ENCODE assay signal across 24 cellular contexts in the genomic region with DNA sequence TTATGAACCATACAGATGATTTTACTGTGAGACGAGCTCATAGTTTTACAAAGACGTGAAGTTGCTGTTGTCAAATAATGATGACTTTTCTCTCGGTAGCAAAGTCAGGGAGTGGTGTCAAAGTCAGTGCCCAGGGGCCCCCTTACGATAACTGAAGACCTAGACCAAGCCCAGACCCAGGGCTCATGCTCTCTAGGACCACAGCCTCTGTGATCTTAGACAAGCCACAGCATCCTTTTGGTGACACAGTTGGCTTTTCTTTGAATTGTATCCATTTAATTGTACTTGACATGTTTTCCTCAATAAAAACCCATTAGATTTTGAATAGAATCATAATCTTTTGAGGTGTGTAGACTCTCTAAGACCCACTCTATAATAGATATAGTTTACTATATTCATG. TPM values are rescaled to one million over a fixed set of nuclear protein-coding genes. Genes with fewer than 3 reads are reported as not detected.
"Had no signal": no experiment of that assay in that cellular context is flagged by ENCODE, and none has a peak within 500 bp of the region (broad histone marks: within the 10 kb centered on the region; RNA-seq: fewer than 3 reads in every experiment).

No MANE protein-coding gene starts in this region.

- H3K9me3 Mint-ChIP-seq: stimulated activated effector memory CD8-positive, alpha-beta T cell treated with anti-CD3 and anti-CD28 coated beads, Interleukin-12 subunit alpha, Interleukin-12 subunit beta, amount 100 ng/mL, for 72 hours; stimulated activated naive B cell treated with anti-CD40 and anti-IgM and Interleukin-4, amounts not matched to agents 10 μg/mL and 1 μg/mL and 100 μg/mL, for 72 hours; stimulated activated naive CD8-positive, alpha-beta T cell treated with anti-CD3 and anti-CD28 coated beads, Interleukin-15, amount 100 ng/mL, for 72 hours; stimulated activated naive CD8-positive, alpha-beta T cell treated with anti-CD3 and anti-CD28 coated beads, Interleukin-15, Interleukin-2, amounts not matched to agents 100 ng/mL and 50 ng/mL, for 24 hours; type B pancreatic cell had no signal

- H3K27ac Mint-ChIP-seq: stimulated activated effector memory CD8-positive, alpha-beta T cell treated with anti-CD3 and anti-CD28 coated beads, Interleukin-12 subunit alpha, Interleukin-12 subunit beta, amount 100 ng/mL, for 72 hours; stimulated activated memory B cell treated with anti-CD40 and anti-IgM and Interleukin-4, amounts not matched to agents 10 μg/mL and 1 μg/mL and 100 μg/mL, for 72 hours; stimulated activated naive B cell treated with anti-CD40 and anti-IgM and Interleukin-4, amounts not matched to agents 10 μg/mL and 1 μg/mL and 100 μg/mL, for 72 hours; stimulated activated naive CD8-positive, alpha-beta T cell treated with anti-CD3 and anti-CD28 coated beads, Interleukin-15, amount 100 ng/mL, for 72 hours; stimulated activated naive CD8-positive, alpha-beta T cell treated with anti-CD3 and anti-CD28 coated beads, Interleukin-15, Interleukin-2, amounts not matched to agents 100 ng/mL and 50 ng/mL, for 24 hours; type B pancreatic cell had no signal

- ATAC-seq: stimulated activated effector memory CD8-positive, alpha-beta T cell treated with anti-CD3 and anti-CD28 coated beads, Interleukin-12 subunit alpha, Interleukin-12 subunit beta, amount 100 ng/mL, for 72 hours; stimulated activated memory B cell treated with anti-CD40 and anti-IgM and Interleukin-4, amounts not matched to agents 10 μg/mL and 1 μg/mL and 100 μg/mL, for 72 hours; stimulated activated naive B cell treated with anti-CD40 and anti-IgM and Interleukin-4, amounts not matched to agents 10 μg/mL and 1 μg/mL and 100 μg/mL, for 72 hours; stimulated activated naive CD8-positive, alpha-beta T cell treated with anti-CD3 and anti-CD28 coated beads, Interleukin-15, amount 100 ng/mL, for 72 hours; stimulated activated naive CD8-positive, alpha-beta T cell treated with anti-CD3 and anti-CD28 coated beads, Interleukin-15, Interleukin-2, amounts not matched to agents 100 U/mL and 50 U/mL, for 24 hours; upper lobe of right lung had no signal

- H3K36me3 Mint-ChIP-seq: stimulated activated effector memory CD8-positive, alpha-beta T cell treated with anti-CD3 and anti-CD28 coated beads, Interleukin-12 subunit alpha, Interleukin-12 subunit beta, amount 100 ng/mL, for 72 hours; stimulated activated memory B cell treated with anti-CD40 and anti-IgM and Interleukin-4, amounts not matched to agents 10 μg/mL and 1 μg/mL and 100 μg/mL, for 72 hours had no signal

- DNase-seq: stimulated activated CD4-positive, alpha-beta T cell treated with anti-CD3 and anti-CD28 coated beads, Interleukin-2, amount 100 ng/mL, for 48 hours; stimulated activated CD4-positive, alpha-beta T cell treated with anti-CD3 and anti-CD28 coated beads, Interleukin-4, amount 100 ng/mL, for 1 hour; stimulated activated CD4-positive, alpha-beta T cell treated with anti-CD3 and anti-CD28 coated beads, Interleukin-4, amount 100 ng/mL, for 24 hours; stimulated activated CD4-positive, alpha-beta T cell treated with anti-CD3 and anti-CD28 coated beads, Interleukin-4, amount 100 ng/mL, for 4 hours; stimulated activated CD8-positive, alpha-beta memory T cell treated with anti-CD3 and anti-CD28 coated beads, Interleukin-4, amount 100 ng/mL, for 48 hours; stimulated activated naive B cell treated with anti-CD40 and anti-IgM and Interleukin-4, amounts not matched to agents 10 μg/mL and 1 μg/mL and 100 μg/mL, for 72 hours; stimulated activated naive CD4-positive, alpha-beta T cell; stimulated activated naive CD4-positive, alpha-beta T cell treated with Interleukin-2 at 50 U/mL for 16 hours; stimulated activated naive CD8-positive, alpha-beta T cell treated with anti-CD3 and anti-CD28 coated beads, Interleukin-15, amount 100 ng/mL, for 72 hours; stimulated activated naive CD8-positive, alpha-beta T cell treated with anti-CD3 and anti-CD28 coated beads, Interleukin-15, Interleukin-2, amounts not matched to agents 100 U/mL and 50 U/mL, for 24 hours; stomach; substantia nigra; testis; thyroid gland; tibial artery; transverse colon; trophoblast cell; upper lobe of right lung; uterus had no signal

- H3K27me3 Mint-ChIP-seq: stimulated activated naive CD8-positive, alpha-beta T cell treated with anti-CD3 and anti-CD28 coated beads, Interleukin-15, amount 100 ng/mL, for 72 hours; type B pancreatic cell had no signal

- H3K4me1 Mint-ChIP-seq: stimulated activated effector memory CD8-positive, alpha-beta T cell treated with anti-CD3 and anti-CD28 coated beads, Interleukin-12 subunit alpha, Interleukin-12 subunit beta, amount 100 ng/mL, for 72 hours; stimulated activated memory B cell treated with anti-CD40 and anti-IgM and Interleukin-4, amounts not matched to agents 10 μg/mL and 1 μg/mL and 100 μg/mL, for 72 hours; stimulated activated naive B cell treated with anti-CD40 and anti-IgM and Interleukin-4, amounts not matched to agents 10 μg/mL and 1 μg/mL and 100 μg/mL, for 72 hours; stimulated activated naive CD8-positive, alpha-beta T cell treated with anti-CD3 and anti-CD28 coated beads, Interleukin-15, amount 100 ng/mL, for 72 hours had no signal

- H3K4me3 Mint-ChIP-seq: stimulated activated effector memory CD8-positive, alpha-beta T cell treated with anti-CD3 and anti-CD28 coated beads, Interleukin-12 subunit alpha, Interleukin-12 subunit beta, amount 100 ng/mL, for 72 hours; stimulated activated memory B cell treated with anti-CD40 and anti-IgM and Interleukin-4, amounts not matched to agents 10 μg/mL and 1 μg/mL and 100 μg/mL, for 72 hours; stimulated activated naive B cell treated with anti-CD40 and anti-IgM and Interleukin-4, amounts not matched to agents 10 μg/mL and 1 μg/mL and 100 μg/mL, for 72 hours; stimulated activated naive CD8-positive, alpha-beta T cell treated with anti-CD3 and anti-CD28 coated beads, Interleukin-15, amount 100 ng/mL, for 72 hours; stimulated activated naive CD8-positive, alpha-beta T cell treated with anti-CD3 and anti-CD28 coated beads, Interleukin-15, Interleukin-2, amounts not matched to agents 100 ng/mL and 50 ng/mL, for 24 hours; type B pancreatic cell had no signal

RNA-seq across cellular contexts. Expression of a gene that starts 48.8 kb away (rescaled TPM):
- total RNA-seq: thoracic aorta had no signal
